Comparison of ENCODE assay signal across 16 cellular contexts in genomic region chr6:133254552-133255228, GRCh38. TPM values are rescaled to one million over a fixed set of nuclear protein-coding genes. Genes with fewer than 3 reads are reported as not detected.
A peak's percentile ranks its signal among the peaks of the same experiment; 100 is the strongest.
DNase-seq lines count a peak whose midpoint lies in the region; ATAC-seq and TF ChIP-seq lines count a peak whose summit lies in the region.
"Had no signal": no experiment of that assay in that cellular context is flagged by ENCODE, and none has a peak within 500 bp of the region (broad histone marks: within the 10 kb centered on the region; RNA-seq: fewer than 3 reads in every experiment).

No MANE protein-coding gene starts in this region.

- H3K9me3 Mint-ChIP-seq in osteocyte (ENCODE audit: unreplicated experiment) = no peaks in the 10 kb centered on the region
- H3K9me3 Mint-ChIP-seq: neural progenitor cell had no signal

- peaks cover 13% of the 10 kb centered on the region for H3K27me3 Mint-ChIP-seq in osteocyte (ENCODE audit: unreplicated experiment)

- ATAC-seq in GM19351 (IDR thresholded peaks at IDR 0.05; ENCODE audit: unreplicated experiment) (peak; percentile 53), body of pancreas (peak; percentile 30), GM21717 (IDR thresholded peaks at IDR 0.05; ENCODE audit: unreplicated experiment) (no peak), HG02763 (IDR thresholded peaks at IDR 0.05; ENCODE audit: unreplicated experiment) (no peak)

- intact Hi-C loops in body of pancreas (cut with DNase I) = no loop called here

- H3K27ac Mint-ChIP-seq in osteocyte (ENCODE audit: unreplicated experiment) = peak overlapping the region; percentile 1
- H3K27ac Mint-ChIP-seq: neural progenitor cell had no signal

- H3K27ac ChIP-seq in body of pancreas = no peak overlapping the region
- H3K27ac ChIP-seq: hepatocyte, neural progenitor cell, thoracic aorta, VCaP had no signal

- no peak for TF ChIP-seq POLR2A in body of pancreas (IDR thresholded peaks at IDR 0.05)

- no peaks in the 10 kb centered on the region for H3K36me3 ChIP-seq in body of pancreas (replicated peaks in 1 of 2; ENCODE audit: insufficient read depth in 1 of 2, low read depth in 2 of 2)
- H3K36me3 ChIP-seq: neural progenitor cell, thoracic aorta had no signal

- H3K36me3 Mint-ChIP-seq in osteocyte (ENCODE audit: unreplicated experiment) = no peaks in the 10 kb centered on the region
- H3K36me3 Mint-ChIP-seq: neural progenitor cell had no signal

- no peaks in the 10 kb centered on the region for H3K4me1 ChIP-seq in body of pancreas
- H3K4me1 ChIP-seq: Caco-2, neural progenitor cell had no signal

- H3K27me3 ChIP-seq in body of pancreas = no peaks in the 10 kb centered on the region
- H3K27me3 ChIP-seq: neural progenitor cell had no signal

- H3K4me3 ChIP-seq in body of pancreas = no peak overlapping the region
- H3K4me3 ChIP-seq: hepatocyte, neural progenitor cell, thoracic aorta had no signal

- TF ChIP-seq CTCF in body of pancreas (IDR thresholded peaks at IDR 0.05) = no peak
- no peak for TF ChIP-seq CTCF in osteocyte (IDR thresholded peaks at IDR 0.05)

- DNase-seq in M059J (ENCODE audit: low read depth) (peak; percentile 67), body of pancreas (no peak), osteocyte (ENCODE audit: extremely low spot score, unreplicated experiment) (no peak), NCI-H82 treated with DMSO at 0.1 percent for 48 hours (lab: John Stamatoyannopoulos, UW; ENCODE audit: unreplicated experiment) (no peak)
- no peak for DNase-seq in activated CD8-positive, alpha-beta memory T cell treated with anti-CD3 and anti-CD28 coated beads, Interleukin-2, amount 50 U/mL, for 48 hours
- DNase-seq: anterior cingulate cortex, Caco-2, SHP77, small intestine had no signal

- H3K4me1 Mint-ChIP-seq in osteocyte (ENCODE audit: unreplicated experiment) = peaks cover 11% of the 10 kb centered on the region

- no peaks in the 10 kb centered on the region for H3K9me3 ChIP-seq in body of pancreas
- H3K9me3 ChIP-seq: Caco-2, thoracic aorta had no signal

- no peak overlapping the region for H3K4me3 Mint-ChIP-seq in osteocyte (ENCODE audit: unreplicated experiment)
- H3K4me3 Mint-ChIP-seq: neural progenitor cell had no signal

- 46 to 52% methylated on average over 3 of the region's 3 CpGs for WGBS in body of pancreas, 2 donors

RNA-seq across cellular contexts. Expression of gene EYA4, which starts 13.5 kb away (rescaled TPM):
- total RNA-seq in M059J (2014; rRNA removed; shearing (Covaris generic)) = 8.2 and 12.0 TPM in 2 replicates
- total RNA-seq in body of pancreas = 1 to 10 TPM in 1 of 2 donors, under 1 TPM in 1; 0.26 to 5.3 TPM
- total RNA-seq in osteocyte = 0.68 and 0.78 TPM in 2 replicates
- total RNA-seq: Caco-2 had no signal

Comparison
In these comparisons a context has a peak if more than half of its experiments do, and no peak if none do; other contexts are left out.
1. ATAC-seq: peak in GM19351 (single experiment) and body of pancreas (single experiment); none in GM21717 (single experiment) and HG02763 (single experiment).